ENCODE assay signal across 8 cellular contexts in genomic region chr11:86068138-86068861, GRCh38. TPM values are rescaled to one million over a fixed set of nuclear protein-coding genes. Genes with fewer than 3 reads are reported as not detected.
DNase-seq lines count a peak whose midpoint lies in the region; TF ChIP-seq lines count a peak whose summit lies in the region.

No MANE protein-coding gene starts in this region.

- H3K9me3 ChIP-seq in GM23248 (ENCODE audit: low read depth) = no peaks in the 10 kb centered on the region
- no peaks in the 10 kb centered on the region for H3K9me3 ChIP-seq in MG63

- in situ Hi-C loops in GM23248 (cut with MboI) = no loop called here

- peak overlapping the region; percentile 100 for H3K27ac ChIP-seq in GM23248

- peak overlapping the region; percentile 76 for H3K4me3 ChIP-seq in GM12864 (ENCODE audit: low read depth, low read length)
- H3K4me3 ChIP-seq in GM23248 = peak overlapping the region; percentile 98
- peak overlapping the region; percentile 81 for H3K4me3 ChIP-seq in MG63

- WGBS in GM23248 (ENCODE audit: low coverage in 1 of 2, low lambda C conversion rate in 2 of 2, missing lambda C conversion rate in 2 of 2), 2 experiments = 0 to 1% methylated on average over 34 to 41 of the region's 46 CpGs

- DNase-seq in GM12864 (ENCODE audit: low read depth) = no peak
- DNase-seq in GM23248 = peak; percentile 60
- peak; percentile 19 for DNase-seq in MG63
- peak; percentile 26 for DNase-seq in activated CD4-positive, alpha-beta T cell treated with anti-CD3 and anti-CD28 coated beads, Interleukin-2, amount 50 U/mL, for 1 hour
- DNase-seq in ecto neural progenitor cell (ENCODE audit: low spot score) = peak; percentile 64
- DNase-seq in medulla oblongata (ENCODE audit: extremely low spot score) = peak; percentile 50
- DNase-seq in stimulated activated CD8-positive, alpha-beta memory T cell treated with anti-CD3 and anti-CD28 coated beads, Interleukin-4, amount 100 ng/mL, for 48 hours = peak; percentile 62
- DNase-seq in NCI-H2196 treated with DMSO at 0.1 percent for 48 hours (lab: John Stamatoyannopoulos, UW; ENCODE audit: unreplicated experiment) = no peak

- H3K9me2 ChIP-seq in GM23248 (ENCODE audit: insufficient read depth) = no peaks in the 10 kb centered on the region

- peak overlapping the region; percentile 89 for H3K9ac ChIP-seq in GM23248

- peaks cover 63% of the 10 kb centered on the region for H3K79me2 ChIP-seq in GM23248 (ENCODE audit: insufficient read depth)

- peak overlapping the region; percentile 96 for H3K4me2 ChIP-seq in GM23248 (ENCODE audit: unreplicated experiment)

- H4K20me1 ChIP-seq in GM23248 (ENCODE audit: insufficient read depth) = peaks cover 15% of the 10 kb centered on the region; the same call in 1 of the 2 replicates

- peaks cover 58% of the 10 kb centered on the region for H3F3A ChIP-seq in GM23248 (ENCODE audit: insufficient read depth)

- H3K36me3 ChIP-seq in GM23248 (ENCODE audit: low read depth) (no peaks in the 10 kb centered on the region; the same call in 1 of the 2 replicates), MG63 (peaks cover 8% of the 10 kb centered on the region; the same call in 1 of the 2 replicates)

- peak overlapping the region; percentile 27; the same call in 1 of the 2 replicates for H2AFZ ChIP-seq in GM23248

- TF ChIP-seq CTCF in GM12864 (IDR thresholded peaks at IDR 0.05; ENCODE audit: low read depth, low read length, missing control alignments) = no peak

- peaks cover 57% of the 10 kb centered on the region for H3K4me1 ChIP-seq in GM23248 (ENCODE audit: insufficient read depth)

- H3K27me3 ChIP-seq in GM23248 (replicated peaks; ENCODE audit: insufficient read depth) (no peaks in the 10 kb centered on the region), MG63 (no peaks in the 10 kb centered on the region)

RNA-seq across cellular contexts. Expression of gene PICALM, which starts 0.6 kb away (rescaled TPM):
- 277 and 310 TPM in 2 replicates for total RNA-seq in GM23248 (2014; rRNA removed; shearing (Covaris generic))
- 69.7 and 73.2 TPM in 2 replicates for polyA plus RNA-seq in GM23248 (2016; fragmentation: Nextera tagmentation; extraction: Ambion mirVana)
- total RNA-seq in MG63 (2014; rRNA removed; shearing (Covaris generic); ENCODE audit: low replicate concordance) = 90.0 and 114 TPM in 2 replicates

Comparison
In these comparisons a context has a peak if more than half of its experiments do, and no peak if none do; other contexts are left out.
1. DNase-seq: peak in GM23248 (single experiment), MG63 (single experiment), activated CD4-positive, alpha-beta T cell treated with anti-CD3 and anti-CD28 coated beads, Interleukin-2, amount 50 U/mL, for 1 hour (single experiment), ecto neural progenitor cell (single experiment), medulla oblongata (single experiment) and stimulated activated CD8-positive, alpha-beta memory T cell treated with anti-CD3 and anti-CD28 coated beads, Interleukin-4, amount 100 ng/mL, for 48 hours (single experiment); none in GM12864 (single experiment) and NCI-H2196 treated with DMSO at 0.1 percent for 48 hours (single experiment).
2. Peak in every context shown above with its lines, with median percentiles within 50 percentile points of each other: H3K4me3 ChIP-seq.